16 cellular contexts compared by ENCODE assay signal in the genomic region with DNA sequence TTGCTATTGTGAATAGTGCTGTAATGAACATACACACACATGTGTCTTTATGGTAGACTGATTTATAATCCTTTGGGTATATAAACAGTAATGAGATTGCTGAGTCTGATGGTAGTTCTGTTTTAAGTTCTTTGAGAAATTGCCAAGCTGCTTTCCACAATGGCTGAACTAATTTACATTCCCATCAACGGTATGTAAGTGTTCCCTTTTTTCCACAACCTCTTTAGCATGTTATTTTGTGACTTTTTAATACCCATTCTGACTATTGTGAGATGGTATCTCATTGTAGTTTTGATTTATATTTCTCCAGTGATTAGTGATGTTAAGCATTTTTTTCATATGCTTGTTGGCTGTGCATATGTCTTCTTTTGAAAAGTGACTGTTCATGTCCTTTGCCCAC.
A peak's percentile ranks its signal among the peaks of the same experiment; 100 is the strongest.
DNase-seq lines count a peak whose midpoint lies in the region; ATAC-seq and TF ChIP-seq lines count a peak whose summit lies in the region.
"Had no signal": no experiment of that assay in that cellular context is flagged by ENCODE, and none has a peak within 500 bp of the region (broad histone marks: within the 10 kb centered on the region; RNA-seq: fewer than 3 reads in every experiment).

No MANE protein-coding gene starts in this region.

- DNase-seq in SK-N-SH (no peak), left ventricle myocardium inferior (no peak), Right ventricle myocardium inferior (ENCODE audit: missing footprints) (no peak), iPS-NIHi11 (ENCODE audit: low spot score) (no peak)
- no peak for DNase-seq in stimulated activated effector memory CD8-positive, alpha-beta T cell treated with anti-CD3 and anti-CD28 coated beads, Interleukin-12 subunit alpha, Interleukin-12 subunit beta, amount 100 ng/mL, for 72 hours (ENCODE audit: low spot score in 2 of 2)
- DNase-seq: 8988T; AML-193; Caco-2; CD8-positive, alpha-beta memory T cell; GM23248 had no signal

- H3K4me1 Mint-ChIP-seq in stimulated activated effector memory CD8-positive, alpha-beta T cell treated with anti-CD3 and anti-CD28 coated beads, Interleukin-12 subunit alpha, Interleukin-12 subunit beta, amount 100 ng/mL, for 72 hours, result peaks cover 20% of the 10 kb centered on the region

- no peaks in the 10 kb centered on the region for H3K36me3 ChIP-seq in SK-N-SH (replicated peaks in 1 of 2; ENCODE audit: control insufficient read depth in 1 of 2, insufficient read depth in 2 of 2, low read length in 1 of 2)
- H3K36me3 ChIP-seq in left ventricle myocardium inferior, result peaks cover 3% of the 10 kb centered on the region

- H3K4me3 ChIP-seq in SK-N-SH (ENCODE audit: low read depth in 2 of 2, low read length in 1 of 2) (no peak overlapping the region), left ventricle myocardium inferior (no peak overlapping the region)
- H3K4me3 ChIP-seq: BLaER1, GM12878, GM23248 had no signal

- H2AFZ ChIP-seq in SK-N-SH (ENCODE audit: low read depth), result no peak overlapping the region
- H2AFZ ChIP-seq: GM23248 had no signal

- H3K4me3 Mint-ChIP-seq in stimulated activated effector memory CD8-positive, alpha-beta T cell treated with anti-CD3 and anti-CD28 coated beads, Interleukin-12 subunit alpha, Interleukin-12 subunit beta, amount 100 ng/mL, for 72 hours, result peak overlapping the region; percentile 7
- H3K4me3 Mint-ChIP-seq: CD8-positive, alpha-beta memory T cell had no signal

- H3K36me3 Mint-ChIP-seq in stimulated activated effector memory CD8-positive, alpha-beta T cell treated with anti-CD3 and anti-CD28 coated beads, Interleukin-12 subunit alpha, Interleukin-12 subunit beta, amount 100 ng/mL, for 72 hours, result peaks cover 52% of the 10 kb centered on the region

- CTCF ChIA-PET in SK-N-SH (lab: Yijun Ruan, JAX), result no interaction called here

- peaks cover 25% of the 10 kb centered on the region for H3F3A ChIP-seq in SK-N-SH (replicated peaks; ENCODE audit: insufficient read depth)

- no peak for TF ChIP-seq CTCF in SK-N-SH (IDR thresholded peaks at IDR 0.05)
- TF ChIP-seq CTCF in left ventricle myocardium inferior (IDR thresholded peaks at IDR 0.05; ENCODE audit: borderline replicate concordance), result no peak

- peaks cover 3% of the 10 kb centered on the region for H3K9me3 Mint-ChIP-seq in stimulated activated effector memory CD8-positive, alpha-beta T cell treated with anti-CD3 and anti-CD28 coated beads, Interleukin-12 subunit alpha, Interleukin-12 subunit beta, amount 100 ng/mL, for 72 hours

- no peak for TF ChIP-seq EP300 in SK-N-SH (IDR thresholded peaks at IDR 0.05; ENCODE audit: borderline replicate concordance in 1 of 2, low read depth in 1 of 2, low read length in 1 of 2)

- no peak overlapping the region for H3K27ac Mint-ChIP-seq in stimulated activated effector memory CD8-positive, alpha-beta T cell treated with anti-CD3 and anti-CD28 coated beads, Interleukin-12 subunit alpha, Interleukin-12 subunit beta, amount 100 ng/mL, for 72 hours

- ATAC-seq in SK-N-SH treated with all-trans-retinoic acid at 6 μM for 48 hours, result no peak
- ATAC-seq in Right ventricle myocardium inferior, result no peak
- ATAC-seq in stimulated activated effector memory CD8-positive, alpha-beta T cell treated with anti-CD3 and anti-CD28 coated beads, Interleukin-12 subunit alpha, Interleukin-12 subunit beta, amount 100 ng/mL, for 72 hours, result no peak
- ATAC-seq in activated CD4-positive, CD25-positive, alpha-beta regulatory T cell treated with anti-CD3 and anti-CD28 coated beads, Interleukin-2, amount 50 U/mL, for 24 hours, result no peak
- ATAC-seq: HCT116, HepG2 had no signal

- intact Hi-C loops in left ventricle myocardium inferior (cut with micrococcal nuclease) (no loop called here), Right ventricle myocardium inferior (cut with DNase I) (no loop called here)

- no peaks in the 10 kb centered on the region for H3K79me2 ChIP-seq in SK-N-SH (ENCODE audit: insufficient read depth)

- H3K27me3 ChIP-seq in SK-N-SH (ENCODE audit: insufficient read depth) (no peaks in the 10 kb centered on the region), left ventricle myocardium inferior (ENCODE audit: low read depth) (no peaks in the 10 kb centered on the region)
- H3K27me3 ChIP-seq: BLaER1 had no signal

- no peaks in the 10 kb centered on the region for H3K9me2 ChIP-seq in SK-N-SH

- peaks cover 0 to 26% of the 10 kb centered on the region in 2 experiments; a peak in 3 of 4 replicates for H3K4me1 ChIP-seq in SK-N-SH (ENCODE audit: control insufficient read depth in 1 of 2, insufficient read depth in 2 of 2, low read depth in 1 of 2, low read length in 1 of 2)
- H3K4me1 ChIP-seq in left ventricle myocardium inferior, result peaks cover 63% of the 10 kb centered on the region
- H3K4me1 ChIP-seq: BLaER1, Caco-2 had no signal

- TF ChIP-seq RAD21 in SK-N-SH (IDR thresholded peaks at IDR 0.05; ENCODE audit: low read length), result no peak

- no peaks in the 10 kb centered on the region for H4K20me1 ChIP-seq in SK-N-SH (ENCODE audit: insufficient read depth)
- H4K20me1 ChIP-seq: BLaER1 had no signal

- H3K27ac ChIP-seq in SK-N-SH (ENCODE audit: low read depth in 2 of 2, low read length in 1 of 2), result peak overlapping the region in 1 of 2 experiments; percentile 6; a peak in 1 of 4 replicates
- peak overlapping the region; percentile 82 for H3K27ac ChIP-seq in left ventricle myocardium inferior (replicated peaks)
- H3K27ac ChIP-seq: BLaER1, GM23248 had no signal

- POLR2A ChIA-PET in SK-N-SH (lab: Yijun Ruan, JAX), result no interaction called here

- H3K9me3 ChIP-seq in SK-N-SH (no peaks in the 10 kb centered on the region), left ventricle myocardium inferior (replicated peaks) (no peaks in the 10 kb centered on the region)
- H3K9me3 ChIP-seq: Caco-2 had no signal

- H3K9ac ChIP-seq in SK-N-SH, result no peak overlapping the region
- H3K9ac ChIP-seq: BLaER1, GM23248 had no signal

- no peak overlapping the region for H3K4me2 ChIP-seq in SK-N-SH
- H3K4me2 ChIP-seq: BLaER1 had no signal

- WGBS in SK-N-SH (ENCODE audit: low lambda C conversion rate), result 62% methylated on average over 1 of the region's 1 CpG

TF ChIP-seq in SK-N-SH treated with all-trans-retinoic acid at 6 μM for 48 hours, 23 proteins besides CTCF, POLR2A, EP300 and RAD21:
- TF ChIP-seq ZC3H10 (CRISPR knock-in tag; IDR thresholded peaks at IDR 0.05) (no peak), ISL1 (CRISPR knock-in tag; IDR thresholded peaks at IDR 0.05) (peak; percentile 76)

TF ChIP-seq in SK-N-SH, 30 proteins besides CTCF, POLR2A, EP300 and RAD21:
- TF ChIP-seq, protein P1, sequence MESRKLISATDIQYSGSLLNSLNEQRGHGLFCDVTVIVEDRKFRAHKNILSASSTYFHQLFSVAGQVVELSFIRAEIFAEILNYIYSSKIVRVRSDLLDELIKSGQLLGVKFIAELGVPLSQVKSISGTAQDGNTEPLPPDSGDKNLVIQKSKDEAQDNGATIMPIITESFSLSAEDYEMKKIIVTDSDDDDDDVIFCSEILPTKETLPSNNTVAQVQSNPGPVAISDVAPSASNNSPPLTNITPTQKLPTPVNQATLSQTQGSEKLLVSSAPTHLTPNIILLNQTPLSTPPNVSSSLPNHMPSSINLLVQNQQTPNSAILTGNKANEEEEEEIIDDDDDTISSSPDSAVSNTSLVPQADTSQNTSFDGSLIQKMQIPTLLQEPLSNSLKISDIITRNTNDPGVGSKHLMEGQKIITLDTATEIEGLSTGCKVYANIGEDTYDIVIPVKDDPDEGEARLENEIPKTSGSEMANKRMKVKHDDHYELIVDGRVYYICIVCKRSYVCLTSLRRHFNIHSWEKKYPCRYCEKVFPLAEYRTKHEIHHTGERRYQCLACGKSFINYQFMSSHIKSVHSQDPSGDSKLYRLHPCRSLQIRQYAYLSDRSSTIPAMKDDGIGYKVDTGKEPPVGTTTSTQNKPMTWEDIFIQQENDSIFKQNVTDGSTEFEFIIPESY (IDR thresholded peaks at IDR 0.05; ENCODE audit: borderline replicate concordance, low read depth), result no peak
- TF ChIP-seq, protein P2, sequence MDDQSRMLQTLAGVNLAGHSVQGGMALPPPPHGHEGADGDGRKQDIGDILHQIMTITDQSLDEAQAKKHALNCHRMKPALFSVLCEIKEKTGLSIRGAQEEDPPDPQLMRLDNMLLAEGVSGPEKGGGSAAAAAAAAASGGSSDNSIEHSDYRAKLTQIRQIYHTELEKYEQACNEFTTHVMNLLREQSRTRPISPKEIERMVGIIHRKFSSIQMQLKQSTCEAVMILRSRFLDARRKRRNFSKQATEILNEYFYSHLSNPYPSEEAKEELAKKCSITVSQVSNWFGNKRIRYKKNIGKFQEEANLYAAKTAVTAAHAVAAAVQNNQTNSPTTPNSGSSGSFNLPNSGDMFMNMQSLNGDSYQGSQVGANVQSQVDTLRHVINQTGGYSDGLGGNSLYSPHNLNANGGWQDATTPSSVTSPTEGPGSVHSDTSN (IDR thresholded peaks at IDR 0.05), result no peak
- TF ChIP-seq, protein P3, sequence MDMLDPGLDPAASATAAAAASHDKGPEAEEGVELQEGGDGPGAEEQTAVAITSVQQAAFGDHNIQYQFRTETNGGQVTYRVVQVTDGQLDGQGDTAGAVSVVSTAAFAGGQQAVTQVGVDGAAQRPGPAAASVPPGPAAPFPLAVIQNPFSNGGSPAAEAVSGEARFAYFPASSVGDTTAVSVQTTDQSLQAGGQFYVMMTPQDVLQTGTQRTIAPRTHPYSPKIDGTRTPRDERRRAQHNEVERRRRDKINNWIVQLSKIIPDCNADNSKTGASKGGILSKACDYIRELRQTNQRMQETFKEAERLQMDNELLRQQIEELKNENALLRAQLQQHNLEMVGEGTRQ (IDR thresholded peaks at IDR 0.05; ENCODE audit: borderline replicate concordance, low read depth, low read length), result no peak
- TF ChIP-seq TEAD4 (IDR thresholded peaks at IDR 0.05; ENCODE audit: borderline replicate concordance, insufficient read depth) (no peak), MXI1 (IDR thresholded peaks at IDR 0.05; ENCODE audit: low read depth, low read length) (no peak), ELF1 (IDR thresholded peaks at IDR 0.05) (no peak), TAF1 (IDR thresholded peaks at IDR 0.05; ENCODE audit: borderline replicate concordance, low read depth, low read length) (no peak), CHD2 (IDR thresholded peaks at IDR 0.05; ENCODE audit: low read length, partially characterized antibody) (no peak), EZH2phosphoT487 (IDR thresholded peaks at IDR 0.05; ENCODE audit: borderline replicate concordance, low read depth) (no peak)
- TF ChIP-seq, protein P4, sequence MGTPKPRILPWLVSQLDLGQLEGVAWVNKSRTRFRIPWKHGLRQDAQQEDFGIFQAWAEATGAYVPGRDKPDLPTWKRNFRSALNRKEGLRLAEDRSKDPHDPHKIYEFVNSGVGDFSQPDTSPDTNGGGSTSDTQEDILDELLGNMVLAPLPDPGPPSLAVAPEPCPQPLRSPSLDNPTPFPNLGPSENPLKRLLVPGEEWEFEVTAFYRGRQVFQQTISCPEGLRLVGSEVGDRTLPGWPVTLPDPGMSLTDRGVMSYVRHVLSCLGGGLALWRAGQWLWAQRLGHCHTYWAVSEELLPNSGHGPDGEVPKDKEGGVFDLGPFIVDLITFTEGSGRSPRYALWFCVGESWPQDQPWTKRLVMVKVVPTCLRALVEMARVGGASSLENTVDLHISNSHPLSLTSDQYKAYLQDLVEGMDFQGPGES (IDR thresholded peaks at IDR 0.05; ENCODE audit: low read depth, low read length), result no peak
TF ChIP-seq in SK-N-SH: peak in this region for 0.
